In genomic region chr5:81924467-81924866, GRCh38 we compare ENCODE assay signal across 19 cellular contexts. TPM values are rescaled to one million over a fixed set of nuclear protein-coding genes. Genes with fewer than 3 reads are reported as not detected.
DNase-seq lines count a peak whose midpoint lies in the region; ATAC-seq lines count a peak whose summit lies in the region.
"Had no signal": no experiment of that assay in that cellular context is flagged by ENCODE, and none has a peak within 500 bp of the region (broad histone marks: within the 10 kb centered on the region; RNA-seq: fewer than 3 reads in every experiment).

No MANE protein-coding gene starts in this region.

- H3K4me1 ChIP-seq in right cardiac atrium (ENCODE audit: control insufficient read depth, insufficient read depth, low read length) = peaks cover 1% of the 10 kb centered on the region
- H3K4me1 ChIP-seq: foreskin keratinocyte, SJCRH30 had no signal

- no peak overlapping the region for H3K4me3 ChIP-seq in right cardiac atrium (ENCODE audit: low read length)
- H3K4me3 ChIP-seq: SJCRH30 had no signal

- H3K27me3 ChIP-seq in right cardiac atrium (ENCODE audit: control insufficient read depth, insufficient read depth) = no peaks in the 10 kb centered on the region
- H3K27me3 ChIP-seq: foreskin keratinocyte, SJCRH30 had no signal

- DNase-seq in NCI-H82 (lab: John Stamatoyannopoulos, UW) (peak; percentile 3), NCI-H82 treated with DMSO at 0.1 percent for 48 hours (lab: John Stamatoyannopoulos, UW; ENCODE audit: unreplicated experiment) (no peak), astrocyte of the hippocampus (ENCODE audit: low read depth, low spot score) (peak; percentile 13), right cardiac atrium (peak; percentile 16 to 74 (median 58)), superior temporal gyrus (ENCODE audit: extremely low spot score) (peak; percentile 44), HCEC 1CT (no peak), GM03348 (ENCODE audit: low spot score) (no peak)
- DNase-seq: activated CD8-positive, alpha-beta memory T cell treated with anti-CD3 and anti-CD28 coated beads for 24 hours; activated naive CD4-positive, alpha-beta T cell treated with anti-CD3 and anti-CD28 coated beads, Interleukin-2, amount 50 U/mL, for 16 hours; activated T-cell treated with anti-CD3 and anti-CD28 coated beads, Interleukin-2, amount 50 U/mL, for 72 hours; effector CD4-positive, alpha-beta T cell; foreskin keratinocyte; mesendoderm; naive thymus-derived CD4-positive, alpha-beta T cell; NCI-H1105; PC-3; SJCRH30; T-cell had no signal

- intact Hi-C loops in right cardiac atrium (cut with DNase I) = no loop called here

- ATAC-seq in right cardiac atrium (peak; percentile 55 to 68), HG03460 (IDR thresholded peaks at IDR 0.05; ENCODE audit: unreplicated experiment) (no peak)
- ATAC-seq: activated T-cell treated with anti-CD3 and anti-CD28 coated beads, Interleukin-2, amount 50 U/mL, for 72 hours; foreskin keratinocyte; naive thymus-derived CD4-positive, alpha-beta T cell; PC-3; T-cell had no signal

- H3K27ac ChIP-seq in right cardiac atrium (ENCODE audit: low read length) = no peak overlapping the region
- H3K27ac ChIP-seq: foreskin keratinocyte, SJCRH30 had no signal

- H3K9me3 ChIP-seq in right cardiac atrium (ENCODE audit: control insufficient read depth, low read length) = no peaks in the 10 kb centered on the region
- H3K9me3 ChIP-seq: SJCRH30 had no signal

- WGBS in right cardiac atrium = 25% methylated on average over 4 of the region's 4 CpGs

RNA-seq across cellular contexts. Expression of gene ATG10, which starts 47.4 kb away (rescaled TPM):
- total RNA-seq in right cardiac atrium = 1 to 10 TPM; 4.8 to 7.6 (median 5.2) TPM
- polyA plus RNA-seq in right cardiac atrium = 5.3 TPM

Comparison
In these comparisons a context has a peak if more than half of its experiments do, and no peak if none do; other contexts are left out.
1. DNase-seq: peak in NCI-H82 (single experiment), astrocyte of the hippocampus (single experiment), right cardiac atrium (3 of 3) and superior temporal gyrus (single experiment); none in NCI-H82 treated with DMSO at 0.1 percent for 48 hours (single experiment), HCEC 1CT (single experiment) and GM03348 (single experiment).